27 cellular contexts compared by ENCODE assay signal in genomic region chr5:172645271-172645670, GRCh38. TPM values are rescaled to one million over a fixed set of nuclear protein-coding genes. Genes with fewer than 3 reads are reported as not detected.
DNase-seq lines count a peak whose midpoint lies in the region; ATAC-seq and TF ChIP-seq lines count a peak whose summit lies in the region.
"Had no signal": no experiment of that assay in that cellular context is flagged by ENCODE, and none has a peak within 500 bp of the region (broad histone marks: within the 10 kb centered on the region; RNA-seq: fewer than 3 reads in every experiment).

No MANE protein-coding gene starts in this region.

- ATAC-seq in right cardiac atrium, result no peak
- ATAC-seq in stimulated activated memory B cell treated with anti-CD40 and anti-IgM and Interleukin-4, amounts not matched to agents 10 μg/mL and 1 μg/mL and 100 μg/mL, for 72 hours, result no peak
- ATAC-seq: activated CD4-positive, CD25-positive, alpha-beta regulatory T cell treated with anti-CD3 and anti-CD28 coated beads, Interleukin-2, amount 50 U/mL, for 24 hours; esophagus mucosa; HCT116; stimulated activated naive CD8-positive, alpha-beta T cell treated with anti-CD3 and anti-CD28 coated beads, Interleukin-15, Interleukin-2, amounts not matched to agents 100 U/mL and 50 U/mL, for 24 hours had no signal

- H3K36me3 ChIP-seq in BLaER1 treated with 17β-estradiol and CSF1 and Interleukin-3, amounts not matched to agents 10 nM and 100 nM, result peaks cover 0 to 60% (median 39%) of the 10 kb centered on the region in 11 experiments; a peak in 16 of 22 replicates
- no peaks in the 10 kb centered on the region for H3K36me3 ChIP-seq in SK-N-SH (replicated peaks in 1 of 2; ENCODE audit: control insufficient read depth in 1 of 2, insufficient read depth in 2 of 2, low read length in 1 of 2)
- no peaks in the 10 kb centered on the region for H3K36me3 ChIP-seq in stomach

- peaks cover 4% of the 10 kb centered on the region for H3F3A ChIP-seq in SK-N-SH (replicated peaks; ENCODE audit: insufficient read depth)

- H2AFZ ChIP-seq in SK-N-SH (ENCODE audit: low read depth), result no peak overlapping the region

- CTCF ChIA-PET in SK-N-SH (lab: Yijun Ruan, JAX), result interaction anchor here (1.1 to 6.7 kb wide), 3 partner anchors 51 to 162 kb away, joined by 3 to 71 read pairs (median 3); no protein-coding TSS in a partner anchor

- TF ChIP-seq CTCF in SK-N-SH (IDR thresholded peaks at IDR 0.05) (no peak), stomach (IDR thresholded peaks at IDR 0.05) (no peak)

- H3K4me1 ChIP-seq in BLaER1 treated with 17β-estradiol and CSF1 and Interleukin-3, amounts not matched to agents 10 nM and 100 nM, result peaks cover 61 to 94% (median 85%) of the 10 kb centered on the region in 10 experiments
- peaks cover 5 to 37% of the 10 kb centered on the region in 2 experiments; a peak in 2 of 4 replicates for H3K4me1 ChIP-seq in SK-N-SH (ENCODE audit: control insufficient read depth in 1 of 2, insufficient read depth in 2 of 2, low read depth in 1 of 2, low read length in 1 of 2)
- peaks cover 23% of the 10 kb centered on the region for H3K4me1 ChIP-seq in right cardiac atrium (ENCODE audit: control insufficient read depth, insufficient read depth, low read length)
- H3K4me1 ChIP-seq in stomach, result peaks cover 16 to 88% (median 51%) of the 10 kb centered on the region in 4 donors

- DNase-seq in SK-N-SH, result peak; percentile 71
- DNase-seq in right cardiac atrium, result peak in 1 of 3 donors; percentile 4
- no peak for DNase-seq in stomach
- no peak for DNase-seq in EL
- no peak for DNase-seq in posterior cingulate gyrus
- no peak for DNase-seq in NCI-H2107 (lab: John Stamatoyannopoulos, UW)
- DNase-seq: ACHN; activated CD4-positive, alpha-beta T cell treated with anti-CD3 and anti-CD28 coated beads, Interleukin-2, amount 50 U/mL, for 48 hours; activated naive CD4-positive, alpha-beta T cell treated with anti-CD3 and anti-CD28 coated beads, Interleukin-2, amount 50 U/mL, for 16 hours; amygdala; Calu3; DND-41; foreskin melanocyte; hippocampal formation; NCI-H1092; NCI-H2029; NCI-H226; retina; stimulated activated naive CD8-positive, alpha-beta T cell treated with anti-CD3 and anti-CD28 coated beads, Interleukin-15, Interleukin-2, amounts not matched to agents 100 U/mL and 50 U/mL, for 24 hours had no signal

- peak overlapping the region in 10 of 11 experiments; percentile 29 to 97 (median 92); a peak in 17 of 22 replicates for H3K4me2 ChIP-seq in BLaER1 treated with 17β-estradiol and CSF1 and Interleukin-3, amounts not matched to agents 10 nM and 100 nM
- H3K4me2 ChIP-seq in SK-N-SH, result no peak overlapping the region

- H3K9ac ChIP-seq in BLaER1 treated with 17β-estradiol and CSF1 and Interleukin-3, amounts not matched to agents 10 nM and 100 nM, result peak overlapping the region in 4 of 11 experiments; percentile 33 to 89 (median 78); a peak in 5 of 22 replicates
- H3K9ac ChIP-seq in SK-N-SH, result no peak overlapping the region

- peaks cover 0 to 57% (median 41%) of the 10 kb centered on the region in 11 experiments; a peak in 18 of 22 replicates for H4K20me1 ChIP-seq in BLaER1 treated with 17β-estradiol and CSF1 and Interleukin-3, amounts not matched to agents 10 nM and 100 nM
- 0 out of 2 replicates have a peak, but pooled peaks cover 3% of the 10 kb centered on the region for H4K20me1 ChIP-seq in SK-N-SH (ENCODE audit: insufficient read depth)

- 93% methylated on average over 4 of the region's 5 CpGs for WGBS in SK-N-SH (ENCODE audit: low lambda C conversion rate)
- WGBS in right cardiac atrium, result 55% methylated on average over 5 of the region's 5 CpGs
- 75 to 85% (median 83%) methylated on average over 5 of the region's 5 CpGs for WGBS in stomach, 5 donors

- H3K36me3 Mint-ChIP-seq in stimulated activated memory B cell treated with anti-CD40 and anti-IgM and Interleukin-4, amounts not matched to agents 10 μg/mL and 1 μg/mL and 100 μg/mL, for 72 hours, result no peaks in the 10 kb centered on the region

- H3K9me2 ChIP-seq in SK-N-SH, result no peaks in the 10 kb centered on the region

- intact Hi-C loops in right cardiac atrium (cut with DNase I) (loop anchor here in 3 of 4 donors (10.0 kb wide), 2 partner anchors 50 to 90 kb away; no protein-coding TSS in a partner anchor), stomach (cut with DNase I; ENCODE audit: low total_unique reads) (no loop called here), posterior cingulate gyrus (cut with DNase I) (loop anchor here (10.0 kb wide), 1 partner anchor 50 kb away; no protein-coding TSS in a partner anchor)

- no peaks in the 10 kb centered on the region for H3K9me3 ChIP-seq in BLaER1 treated with 17β-estradiol and CSF1 and Interleukin-3, amounts not matched to agents 10 nM and 100 nM (replicated peaks in 1 of 11)
- H3K9me3 ChIP-seq in SK-N-SH, result no peaks in the 10 kb centered on the region
- no peaks in the 10 kb centered on the region for H3K9me3 ChIP-seq in right cardiac atrium (ENCODE audit: control insufficient read depth, low read length)
- H3K9me3 ChIP-seq in stomach, result no peaks in the 10 kb centered on the region

- H3K27me3 ChIP-seq in BLaER1 treated with 17β-estradiol and CSF1 and Interleukin-3, amounts not matched to agents 10 nM and 100 nM, result peaks cover 0 to 23% (median 0%) of the 10 kb centered on the region in 11 experiments; a peak in 3 of 22 replicates
- H3K27me3 ChIP-seq in SK-N-SH (ENCODE audit: insufficient read depth) (no peaks in the 10 kb centered on the region), right cardiac atrium (ENCODE audit: control insufficient read depth, insufficient read depth) (no peaks in the 10 kb centered on the region), stomach (peaks cover 0 to 20% (median 7%) of the 10 kb centered on the region in 3 donors)

- peak overlapping the region in 1 of 10 experiments; percentile 94; a peak in 1 of 20 replicates for H3K4me3 ChIP-seq in BLaER1 treated with 17β-estradiol and CSF1 and Interleukin-3, amounts not matched to agents 10 nM and 100 nM
- no peak overlapping the region for H3K4me3 ChIP-seq in SK-N-SH (ENCODE audit: low read depth in 2 of 2, low read length in 1 of 2)
- peak overlapping the region; percentile 84 for H3K4me3 ChIP-seq in right cardiac atrium (ENCODE audit: low read length)
- no peak overlapping the region for H3K4me3 ChIP-seq in stomach

- no peak for TF ChIP-seq POLR2A in stomach (IDR thresholded peaks at IDR 0.05)

- TF ChIP-seq EP300 in SK-N-SH (IDR thresholded peaks at IDR 0.05; ENCODE audit: borderline replicate concordance in 1 of 2, low read depth in 1 of 2, low read length in 1 of 2) (0 out of 4 replicates have a peak, but pooled peaks of 1 of the 2 experiments have one; percentile 23), stomach (IDR thresholded peaks at IDR 0.05) (no peak)

- H3K4me3 Mint-ChIP-seq in stimulated activated memory B cell treated with anti-CD40 and anti-IgM and Interleukin-4, amounts not matched to agents 10 μg/mL and 1 μg/mL and 100 μg/mL, for 72 hours, result no peak overlapping the region
- H3K4me3 Mint-ChIP-seq: activated T-helper 1 cell treated with anti-CD3 and anti-CD28 coated beads, Interleukin-12 subunit alpha, Interleukin-12 subunit beta, Interleukin-2, Interleukin-4 antibody, amounts not matched to agents 30 ng/mL and 10 ng/mL and 1 ng/mL, durations not matched to agents 14 hours and 24 hours and 36 hours; IgD-negative memory B cell; T-helper 1 cell treated with Interleukin-12 subunit alpha and Interleukin-12 subunit beta and Interleukin-4 antibody, amounts not matched to agents 30 μg/mL and 1 μg/mL, for 36 hours had no signal

- H3K27ac ChIP-seq in BLaER1 treated with 17β-estradiol and CSF1 and Interleukin-3, amounts not matched to agents 10 nM and 100 nM, result peak overlapping the region in 7 of 11 experiments; percentile 8 to 93 (median 34); a peak in 9 of 22 replicates
- peak overlapping the region in 1 of 2 experiments; percentile 22; a peak in 1 of 4 replicates for H3K27ac ChIP-seq in SK-N-SH (ENCODE audit: low read depth in 2 of 2, low read length in 1 of 2)
- H3K27ac ChIP-seq in right cardiac atrium (ENCODE audit: low read length), result peak overlapping the region; percentile 28
- peak overlapping the region in 4 of 5 donors; percentile 33 to 62 (median 48) for H3K27ac ChIP-seq in stomach

- H3K79me2 ChIP-seq in SK-N-SH (ENCODE audit: insufficient read depth), result peaks cover 13% of the 10 kb centered on the region; the same call in 1 of the 2 replicates

- TF ChIP-seq RAD21 in SK-N-SH (IDR thresholded peaks at IDR 0.05; ENCODE audit: low read length), result no peak; the same call in 1 of the 2 replicates

- peaks cover 57% of the 10 kb centered on the region for H3K27me3 Mint-ChIP-seq in stimulated activated memory B cell treated with anti-CD40 and anti-IgM and Interleukin-4, amounts not matched to agents 10 μg/mL and 1 μg/mL and 100 μg/mL, for 72 hours

- POLR2A ChIA-PET in SK-N-SH (lab: Yijun Ruan, JAX), result no interaction called here

- H3K27ac Mint-ChIP-seq in stimulated activated memory B cell treated with anti-CD40 and anti-IgM and Interleukin-4, amounts not matched to agents 10 μg/mL and 1 μg/mL and 100 μg/mL, for 72 hours, result no peak overlapping the region
- H3K27ac Mint-ChIP-seq: activated T-helper 1 cell treated with anti-CD3 and anti-CD28 coated beads, Interleukin-12 subunit alpha, Interleukin-12 subunit beta, Interleukin-2, Interleukin-4 antibody, amounts not matched to agents 30 ng/mL and 10 ng/mL and 1 ng/mL, durations not matched to agents 14 hours and 24 hours and 36 hours; IgD-negative memory B cell; T-helper 1 cell treated with Interleukin-12 subunit alpha and Interleukin-12 subunit beta and Interleukin-4 antibody, amounts not matched to agents 30 μg/mL and 1 μg/mL, for 36 hours had no signal

- H3K9me3 Mint-ChIP-seq in stimulated activated memory B cell treated with anti-CD40 and anti-IgM and Interleukin-4, amounts not matched to agents 10 μg/mL and 1 μg/mL and 100 μg/mL, for 72 hours, result no peaks in the 10 kb centered on the region
- H3K9me3 Mint-ChIP-seq: activated T-helper 1 cell treated with anti-CD3 and anti-CD28 coated beads, Interleukin-12 subunit alpha, Interleukin-12 subunit beta, Interleukin-2, Interleukin-4 antibody, amounts not matched to agents 30 ng/mL and 10 ng/mL and 1 ng/mL, durations not matched to agents 14 hours and 24 hours and 36 hours; T-helper 1 cell treated with Interleukin-12 subunit alpha and Interleukin-12 subunit beta and Interleukin-4 antibody, amounts not matched to agents 30 μg/mL and 1 μg/mL, for 36 hours had no signal

- peaks cover 5% of the 10 kb centered on the region for H3K4me1 Mint-ChIP-seq in stimulated activated memory B cell treated with anti-CD40 and anti-IgM and Interleukin-4, amounts not matched to agents 10 μg/mL and 1 μg/mL and 100 μg/mL, for 72 hours

TF ChIP-seq in SK-N-SH, 30 proteins besides CTCF, POLR2A, EP300 and RAD21:
- TF ChIP-seq RCOR1 (IDR thresholded peaks at IDR 0.05; ENCODE audit: low read length) (peak; percentile 19; the same call in 1 of the 2 replicates), YY1 (IDR thresholded peaks at IDR 0.05; ENCODE audit: low read depth) (no peak), MXI1 (IDR thresholded peaks at IDR 0.05; ENCODE audit: low read depth, low read length) (peak; percentile 40; the same call in 1 of the 2 replicates)

RNA-seq across cellular contexts. Expression of gene NEURL1B, which starts 4.2 kb away (rescaled TPM):
- polyA plus RNA-seq in SK-N-SH (2012; rRNA removed), result 2.2 and 2.8 TPM in 2 replicates
- polyA plus RNA-seq in SK-N-SH (2012; cell fraction: cytosol; rRNA removed), result 1.8 and 2.8 TPM in 2 replicates
- 6.2 and 7.7 TPM in 2 replicates for polyA plus RNA-seq in SK-N-SH (2012; cell fraction: nucleus; rRNA removed)
- 10 to 100 TPM; 13.2 to 23.1 (median 18.1) TPM for total RNA-seq in right cardiac atrium
- 16.7 TPM for polyA plus RNA-seq in right cardiac atrium
- total RNA-seq in stomach, result 10 to 100 TPM in 4 of 5 donors, 1 to 10 TPM in 1; 9.1 to 60.3 (median 17.4) TPM
- polyA plus RNA-seq in stomach, result 1 to 10 TPM; 2.7 to 7.3 (median 4.2) TPM
- polyA plus RNA-seq: IgD-negative memory B cell had no signal
